ENCODE assay signal across 26 cellular contexts in genomic region chr20:61960836-61961235, GRCh38.
"Had no signal": no experiment of that assay in that cellular context is flagged by ENCODE, and none has a peak within 500 bp of the region (broad histone marks: within the 10 kb centered on the region; RNA-seq: fewer than 3 reads in every experiment).

No MANE protein-coding gene starts in this region.

- H3K36me3 ChIP-seq: esophagus squamous epithelium, heart right ventricle, left lung, lower lobe of right lung, pancreas, spleen, tibial artery, upper lobe of left lung, uterus had no signal

- H3K27me3 ChIP-seq: pancreas, testis, uterus had no signal

- H3K36me3 Mint-ChIP-seq: natural killer cell; stimulated activated memory B cell treated with anti-CD40 and anti-IgM and Interleukin-4, amounts not matched to agents 10 μg/mL and 1 μg/mL and 100 μg/mL, for 72 hours had no signal

- ATAC-seq: heart right ventricle; left lung; lower lobe of right lung; natural killer cell; pancreas; stimulated activated memory B cell treated with anti-CD40 and anti-IgM and Interleukin-4, amounts not matched to agents 10 μg/mL and 1 μg/mL and 100 μg/mL, for 72 hours; stimulated activated naive CD8-positive, alpha-beta T cell treated with anti-CD3 and anti-CD28 coated beads, Interleukin-15, Interleukin-2, amounts not matched to agents 100 U/mL and 50 U/mL, for 24 hours had no signal

- H3K9me3 ChIP-seq: esophagus squamous epithelium, heart right ventricle, left lung, lower lobe of right lung, pancreas, spleen, testis, tibial artery, upper lobe of left lung, uterus had no signal

- H3K9me3 Mint-ChIP-seq: natural killer cell had no signal

- H3K4me3 ChIP-seq: coronary artery, esophagus squamous epithelium, heart right ventricle, left lung, lower lobe of right lung, pancreas, skin epidermis, spleen, testis, tibial artery, upper lobe of left lung, uterus had no signal

- H3K4me3 Mint-ChIP-seq: natural killer cell; stimulated activated memory B cell treated with anti-CD40 and anti-IgM and Interleukin-4, amounts not matched to agents 10 μg/mL and 1 μg/mL and 100 μg/mL, for 72 hours had no signal

- H3K27me3 Mint-ChIP-seq: progenitor cell of endocrine pancreas had no signal

- H3K27ac Mint-ChIP-seq: natural killer cell; progenitor cell of endocrine pancreas; stimulated activated memory B cell treated with anti-CD40 and anti-IgM and Interleukin-4, amounts not matched to agents 10 μg/mL and 1 μg/mL and 100 μg/mL, for 72 hours had no signal

- H3K27ac ChIP-seq: coronary artery, esophagus squamous epithelium, heart right ventricle, left lung, lower lobe of right lung, pancreas, skin epidermis, spleen, testis, tibial artery, upper lobe of left lung, uterus had no signal

- DNase-seq: dermis blood vessel endothelial cell; effector memory CD4-positive, alpha-beta T cell; erythroblast; esophagus squamous epithelium; foreskin melanocyte; glutamatergic neuron; heart right ventricle; hippocampal formation; islet precursor cell; lower lobe of right lung; natural killer cell; occipital lobe; spleen; stimulated activated CD4-positive, alpha-beta T cell treated with anti-CD3 and anti-CD28 coated beads, Interleukin-4, amount 100 ng/mL, for 4 hours; stimulated activated naive CD8-positive, alpha-beta T cell treated with anti-CD3 and anti-CD28 coated beads, Interleukin-15, Interleukin-2, amounts not matched to agents 100 U/mL and 50 U/mL, for 24 hours; substantia nigra; testis; upper lobe of left lung; uterus had no signal

- H3K4me1 Mint-ChIP-seq: natural killer cell; stimulated activated memory B cell treated with anti-CD40 and anti-IgM and Interleukin-4, amounts not matched to agents 10 μg/mL and 1 μg/mL and 100 μg/mL, for 72 hours had no signal

- H3K4me1 ChIP-seq: heart right ventricle, left lung, lower lobe of right lung, uterus had no signal
